Comparison of ENCODE assay signal across 11 cellular contexts in genomic region chr6:43883698-43884659, GRCh38.
DNase-seq lines count a peak whose midpoint lies in the region; ATAC-seq and TF ChIP-seq lines count a peak whose summit lies in the region.
"Had no signal": no experiment of that assay in that cellular context is flagged by ENCODE, and none has a peak within 500 bp of the region (broad histone marks: within the 10 kb centered on the region; RNA-seq: fewer than 3 reads in every experiment).

No MANE protein-coding gene starts in this region.

- intact Hi-C loops in spleen (cut with DNase I; ENCODE audit: low total_unique reads) (no loop called here), Calu3 (cut with micrococcal nuclease; ENCODE audit: unreplicated experiment) (no loop called here)

- peaks cover 0 to 13% (median 0%) of the 10 kb centered on the region in 7 donors for H3K27me3 ChIP-seq in spleen (replicated peaks in 1 of 7)
- H3K27me3 ChIP-seq: ovary had no signal

- H3K27ac Mint-ChIP-seq in chondrocyte (ENCODE audit: unreplicated experiment) (no peak overlapping the region), Calu3 (ENCODE audit: unreplicated experiment) (no peak overlapping the region)

- H3K36me3 ChIP-seq in SK-N-MC (ENCODE audit: insufficient read depth, low read length) (no peaks in the 10 kb centered on the region), spleen (no peaks in the 10 kb centered on the region)
- H3K36me3 ChIP-seq: ovary had no signal

- no peak for TF ChIP-seq POLR2A in spleen (IDR thresholded peaks at IDR 0.05)

- no TSS peak for BruUV-seq in Calu3 (replicated peaks; lab: Mats Ljungman, UMichigan)

- H3K9me3 Mint-ChIP-seq in chondrocyte (ENCODE audit: low read depth) (no peaks in the 10 kb centered on the region), Calu3 (ENCODE audit: low read depth, unreplicated experiment) (no peaks in the 10 kb centered on the region)

- H3K9ac ChIP-seq in SK-N-MC (ENCODE audit: insufficient read length), result no peak overlapping the region
- H3K9ac ChIP-seq: SK-N-SH had no signal

- 71 to 78% (median 72%) methylated on average over 11 of the region's 11 CpGs for WGBS in spleen, 5 donors

- H3K9me3 ChIP-seq in SK-N-MC (ENCODE audit: low read depth, low read length) (no peaks in the 10 kb centered on the region), spleen (no peaks in the 10 kb centered on the region)
- H3K9me3 ChIP-seq: ovary, SK-N-SH had no signal

- no peak overlapping the region for H3K4me3 ChIP-seq in SK-N-MC
- no peak overlapping the region for H3K4me3 ChIP-seq in spleen
- H3K4me3 ChIP-seq: ovary had no signal

- ATAC-seq in GM18868 (IDR thresholded peaks at IDR 0.05; ENCODE audit: unreplicated experiment) (peak; percentile 71), HG03135 (IDR thresholded peaks at IDR 0.05; ENCODE audit: unreplicated experiment) (peak; percentile 59)

- TF ChIP-seq CTCF in spleen (IDR thresholded peaks at IDR 0.05 in 8 of 11, conservative IDR thresholded peaks at IDR 0.05 in 3 of 11), result no peak
- TF ChIP-seq CTCF in chondrocyte (IDR thresholded peaks at IDR 0.05), result no peak
- TF ChIP-seq CTCF in Calu3 (IDR thresholded peaks at IDR 0.05; ENCODE audit: unreplicated experiment), result no peak

- H3K4me3 Mint-ChIP-seq in chondrocyte (ENCODE audit: unreplicated experiment) (no peak overlapping the region), Calu3 (ENCODE audit: low read depth, unreplicated experiment) (no peak overlapping the region)

- DNase-seq in SK-N-MC (ENCODE audit: low read depth, low spot score), result no peak
- peak; percentile 66 for DNase-seq in spleen
- DNase-seq in chondrocyte (ENCODE audit: low spot score), result no peak
- DNase-seq in Calu3, result no peak
- DNase-seq in activated CD4-positive, alpha-beta T cell treated with anti-CD3 and anti-CD28 coated beads for 48 hours, result no peak
- DNase-seq: DMS53, NCI-H187, ovary, SK-N-SH had no signal

- H3K27me3 Mint-ChIP-seq in chondrocyte (ENCODE audit: low read depth) (peaks cover 3% of the 10 kb centered on the region), Calu3 (ENCODE audit: unreplicated experiment) (no peaks in the 10 kb centered on the region)

- H3K4me1 Mint-ChIP-seq in chondrocyte (ENCODE audit: low read depth), result peaks cover 4% of the 10 kb centered on the region
- peaks cover 23% of the 10 kb centered on the region for H3K4me1 Mint-ChIP-seq in Calu3 (ENCODE audit: low read depth, unreplicated experiment)

- H3K4me1 ChIP-seq in spleen, result peaks cover 0 to 16% (median 7%) of the 10 kb centered on the region in 6 donors

- H3K36me3 Mint-ChIP-seq in chondrocyte (ENCODE audit: low read depth) (no peaks in the 10 kb centered on the region), Calu3 (ENCODE audit: insufficient read depth, unreplicated experiment) (no peaks in the 10 kb centered on the region)

- H3K27ac ChIP-seq in SK-N-MC, result peak overlapping the region; percentile 58
- peak overlapping the region in 1 of 8 donors; percentile 45 for H3K27ac ChIP-seq in spleen
- H3K27ac ChIP-seq: ovary had no signal

- CTCF ChIA-PET in Calu3 (lab: Charles Lee), result interaction anchor here (0.8 kb wide), 1 partner anchor 10 kb away, joined by 3 read pairs; no protein-coding TSS in a partner anchor
